Comparison of ENCODE assay signal across 8 cellular contexts in genomic region chr2:9951272-9951521, GRCh38. TPM values are rescaled to one million over a fixed set of nuclear protein-coding genes. Genes with fewer than 3 reads are reported as not detected.
DNase-seq lines count a peak whose midpoint lies in the region; ATAC-seq and TF ChIP-seq lines count a peak whose summit lies in the region.

No MANE protein-coding gene starts in this region.

- TF ChIP-seq CTCF in coronary artery (IDR thresholded peaks at IDR 0.05): no peak
- TF ChIP-seq CTCF in neural cell (IDR thresholded peaks at IDR 0.05; ENCODE audit: poor library complexity, severe bottlenecking): no peak

- no peak overlapping the region for H2AFZ ChIP-seq in neural cell (ENCODE audit: low read depth, low read length)

- no peaks in the 10 kb centered on the region for H3K79me2 ChIP-seq in neural cell (replicated peaks; ENCODE audit: insufficient read depth, low read length)

- no peaks in the 10 kb centered on the region for H3F3A ChIP-seq in neural cell (ENCODE audit: insufficient read depth, low read length, poor library complexity, severe bottlenecking)

- H3K27ac ChIP-seq in coronary artery (peak overlapping the region in 1 of 2 donors; percentile 77), neural cell (ENCODE audit: low read length) (peak overlapping the region; percentile 39)

- H4K20me1 ChIP-seq in neural cell (ENCODE audit: insufficient read depth): no peaks in the 10 kb centered on the region

- DNase-seq in Ammon's horn (ENCODE audit: low spot score): peak; percentile 94
- no peak for DNase-seq in coronary artery (ENCODE audit: low spot score)
- no peak for DNase-seq in AML-193 (lab: John Stamatoyannopoulos, UW)
- DNase-seq in NCI-H1092 (lab: John Stamatoyannopoulos, UW): no peak
- DNase-seq in middle frontal gyrus (ENCODE audit: extremely low spot score, low spot score): no peak

- no peaks in the 10 kb centered on the region for H3K9me3 ChIP-seq in neural cell (ENCODE audit: low read length)

- peak overlapping the region; percentile 66 for H3K9ac ChIP-seq in neural cell (ENCODE audit: low read length)

- peaks cover 11% of the 10 kb centered on the region for H3K27me3 ChIP-seq in neural cell (ENCODE audit: insufficient read depth, low read depth, low read length)

- no peak overlapping the region for H3K4me2 ChIP-seq in neural cell (ENCODE audit: low read length)

- ATAC-seq in GM21360 (IDR thresholded peaks at IDR 0.05; ENCODE audit: unreplicated experiment): no peak

- peaks cover 4% of the 10 kb centered on the region for H3K36me3 ChIP-seq in neural cell (ENCODE audit: insufficient read depth, low read length)

- H3K9me2 ChIP-seq in neural cell (ENCODE audit: insufficient read depth, low read length): no peaks in the 10 kb centered on the region

- no peak for TF ChIP-seq RAD21 in Ishikawa (IDR thresholded peaks at IDR 0.05; ENCODE audit: low read depth)
- no peak for TF ChIP-seq RAD21 in neural cell (conservative IDR thresholded peaks at IDR 0.05)

- peak overlapping the region; percentile 91 for H3K4me3 ChIP-seq in coronary artery
- H3K4me3 ChIP-seq in neural cell (ENCODE audit: low read length): peak overlapping the region; percentile 66

- no peak for TF ChIP-seq EP300 in Ishikawa (IDR thresholded peaks at IDR 0.05; ENCODE audit: borderline replicate concordance)
- TF ChIP-seq EP300 in neural cell (conservative IDR thresholded peaks at IDR 0.05; ENCODE audit: poor library complexity, severe bottlenecking): no peak

TF ChIP-seq in Ishikawa, 13 proteins besides CTCF, POLR2A, EP300 and RAD21:
- TF ChIP-seq, protein P1, sequence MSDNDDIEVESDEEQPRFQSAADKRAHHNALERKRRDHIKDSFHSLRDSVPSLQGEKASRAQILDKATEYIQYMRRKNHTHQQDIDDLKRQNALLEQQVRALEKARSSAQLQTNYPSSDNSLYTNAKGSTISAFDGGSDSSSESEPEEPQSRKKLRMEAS (IDR thresholded peaks at IDR 0.05): no peak
- TF ChIP-seq EGR1 (IDR thresholded peaks at IDR 0.05): peak; percentile 43

TF ChIP-seq in neural cell, 6 proteins besides CTCF, POLR2A, EP300 and RAD21:
- TF ChIP-seq MXI1 (conservative IDR thresholded peaks at IDR 0.05; ENCODE audit: poor library complexity, severe bottlenecking) (no peak), POLR2AphosphoS5 (IDR thresholded peaks at IDR 0.05) (no peak), TAF1 (IDR thresholded peaks at IDR 0.05; ENCODE audit: low read depth) (no peak), EZH2 (IDR thresholded peaks at IDR 0.05; ENCODE audit: borderline replicate concordance, insufficient read depth, low read length, poor library complexity, severe bottlenecking) (no peak), SMC3 (conservative IDR thresholded peaks at IDR 0.05; ENCODE audit: poor library complexity) (no peak)
- TF ChIP-seq, protein P2, sequence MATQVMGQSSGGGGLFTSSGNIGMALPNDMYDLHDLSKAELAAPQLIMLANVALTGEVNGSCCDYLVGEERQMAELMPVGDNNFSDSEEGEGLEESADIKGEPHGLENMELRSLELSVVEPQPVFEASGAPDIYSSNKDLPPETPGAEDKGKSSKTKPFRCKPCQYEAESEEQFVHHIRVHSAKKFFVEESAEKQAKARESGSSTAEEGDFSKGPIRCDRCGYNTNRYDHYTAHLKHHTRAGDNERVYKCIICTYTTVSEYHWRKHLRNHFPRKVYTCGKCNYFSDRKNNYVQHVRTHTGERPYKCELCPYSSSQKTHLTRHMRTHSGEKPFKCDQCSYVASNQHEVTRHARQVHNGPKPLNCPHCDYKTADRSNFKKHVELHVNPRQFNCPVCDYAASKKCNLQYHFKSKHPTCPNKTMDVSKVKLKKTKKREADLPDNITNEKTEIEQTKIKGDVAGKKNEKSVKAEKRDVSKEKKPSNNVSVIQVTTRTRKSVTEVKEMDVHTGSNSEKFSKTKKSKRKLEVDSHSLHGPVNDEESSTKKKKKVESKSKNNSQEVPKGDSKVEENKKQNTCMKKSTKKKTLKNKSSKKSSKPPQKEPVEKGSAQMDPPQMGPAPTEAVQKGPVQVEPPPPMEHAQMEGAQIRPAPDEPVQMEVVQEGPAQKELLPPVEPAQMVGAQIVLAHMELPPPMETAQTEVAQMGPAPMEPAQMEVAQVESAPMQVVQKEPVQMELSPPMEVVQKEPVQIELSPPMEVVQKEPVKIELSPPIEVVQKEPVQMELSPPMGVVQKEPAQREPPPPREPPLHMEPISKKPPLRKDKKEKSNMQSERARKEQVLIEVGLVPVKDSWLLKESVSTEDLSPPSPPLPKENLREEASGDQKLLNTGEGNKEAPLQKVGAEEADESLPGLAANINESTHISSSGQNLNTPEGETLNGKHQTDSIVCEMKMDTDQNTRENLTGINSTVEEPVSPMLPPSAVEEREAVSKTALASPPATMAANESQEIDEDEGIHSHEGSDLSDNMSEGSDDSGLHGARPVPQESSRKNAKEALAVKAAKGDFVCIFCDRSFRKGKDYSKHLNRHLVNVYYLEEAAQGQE (IDR thresholded peaks at IDR 0.05; ENCODE audit: borderline replicate concordance): no peak

RNA-seq across cellular contexts. Expression of gene GRHL1, which starts 0.3 kb away (rescaled TPM):
- polyA plus RNA-seq in neural cell: 25.4 and 26.3 TPM in 2 replicates
- polyA minus RNA-seq in neural cell: 17.0 and 21.9 TPM in 2 replicates
